In the genomic region with DNA sequence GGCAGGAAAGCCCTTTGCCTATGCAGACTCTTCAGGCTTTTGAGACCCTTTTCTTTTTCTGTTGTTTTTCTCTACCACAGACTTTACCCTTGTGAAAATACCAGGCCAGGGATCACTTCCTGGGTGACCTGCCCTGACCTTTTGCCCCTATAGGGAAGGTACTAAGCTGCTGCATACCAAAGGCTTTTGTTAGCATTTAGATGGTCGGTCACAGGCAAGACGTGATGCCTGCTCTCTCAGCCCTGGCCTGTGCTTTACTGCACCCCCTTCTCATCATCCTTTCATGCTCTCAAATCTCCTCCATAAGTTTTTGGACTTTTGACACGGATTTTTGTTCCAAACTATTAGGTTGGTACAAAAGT, we compare ENCODE assay signal across 15 cellular contexts.
DNase-seq lines count a peak whose midpoint lies in the region; ATAC-seq, FAIRE-seq and TF ChIP-seq lines count a peak whose summit lies in the region.
"Had no signal": no experiment of that assay in that cellular context is flagged by ENCODE, and none has a peak within 500 bp of the region (broad histone marks: within the 10 kb centered on the region; RNA-seq: fewer than 3 reads in every experiment).

No MANE protein-coding gene starts in this region.

- POLR2A ChIA-PET in HCT116 (lab: Charles Lee) = no interaction called here

- BruUV-seq in HCT116 (replicated peaks; lab: Mats Ljungman, UMichigan) = no TSS peak

- H3K27me3 ChIP-seq in HCT116 (ENCODE audit: insufficient read depth, low read length) (no peaks in the 10 kb centered on the region), lung (ENCODE audit: control insufficient read depth, insufficient read depth) (no peaks in the 10 kb centered on the region), stomach smooth muscle (ENCODE audit: control insufficient read depth in 1 of 2, insufficient read depth in 2 of 2, low read length in 2 of 2) (no peaks in the 10 kb centered on the region), H7 (ENCODE audit: control insufficient read depth, insufficient read depth, low read length) (no peaks in the 10 kb centered on the region)

- in situ Hi-C loops in KBM-7 (cut with MboI; ENCODE audit: low pct_unique_long_range_greater_than_20kb, low sequenced_read_pairs) = no loop called here

- peaks cover 38 to 57% of the 10 kb centered on the region in 2 experiments for H3K4me1 ChIP-seq in HCT116 (ENCODE audit: control insufficient read depth in 1 of 2, insufficient read depth in 2 of 2, low read length in 2 of 2)
- H3K4me1 ChIP-seq in lung (ENCODE audit: control insufficient read depth in 2 of 2, insufficient read depth in 2 of 2, low read length in 2 of 2) = peaks cover 14 to 30% of the 10 kb centered on the region in 2 donors
- peaks cover 50% of the 10 kb centered on the region for H3K4me1 ChIP-seq in stomach smooth muscle (ENCODE audit: control insufficient read depth, insufficient read depth, low read length)

- H2AFZ ChIP-seq in HCT116 (ENCODE audit: low read depth, low read length, poor library complexity, severe bottlenecking) = no peak overlapping the region

- H3K27ac ChIP-seq in HCT116 (ENCODE audit: low read depth, low read length) (no peak overlapping the region), coronary artery (peak overlapping the region; percentile 91 to 94), lung (ENCODE audit: low read depth in 1 of 2, low read length in 1 of 2) (peak overlapping the region; percentile 21 to 96), stomach smooth muscle (ENCODE audit: low read length) (peak overlapping the region; percentile 95)

- H3K36me3 ChIP-seq in HCT116 (ENCODE audit: control insufficient read depth in 1 of 2, insufficient read depth in 2 of 2, low read length in 2 of 2) (no peaks in the 10 kb centered on the region), lung (ENCODE audit: control insufficient read depth in 2 of 2, insufficient read depth in 2 of 2, low read length in 2 of 2) (no peaks in the 10 kb centered on the region), stomach smooth muscle (ENCODE audit: control insufficient read depth in 2 of 2, insufficient read depth in 2 of 2, low read length in 2 of 2) (peaks cover 3% of the 10 kb centered on the region in 2 donors), H7 (replicated peaks; ENCODE audit: control insufficient read depth, insufficient read depth, low read length) (no peaks in the 10 kb centered on the region)

- RAD21 ChIA-PET in HCT116 (lab: Charles Lee; ENCODE audit: low non-redundant PET in 1 of 2, low total read pairs in 2 of 2, uncharacterized antibody in 2 of 2, unreplicated experiment in 2 of 2) = no interaction called here

- no peak for TF ChIP-seq POLR2A in HCT116 (IDR thresholded peaks at IDR 0.05; ENCODE audit: borderline replicate concordance, extremely low read depth, insufficient read depth, insufficient read length)
- no peak for TF ChIP-seq POLR2A in GM12891 (IDR thresholded peaks at IDR 0.05; ENCODE audit: low read depth, low read length)

- DNase-seq in HCT116 (ENCODE audit: low read depth, low spot score) = no peak
- no peak for DNase-seq in coronary artery (ENCODE audit: low spot score)
- DNase-seq in lung (ENCODE audit: low spot score) = no peak
- no peak for DNase-seq in KBM-7
- DNase-seq in COLO668 (lab: John Stamatoyannopoulos, UW; ENCODE audit: unreplicated experiment) = no peak
- no peak for DNase-seq in H7
- no peak for DNase-seq in GM12891 (ENCODE audit: insufficient read length, low spot score)
- DNase-seq: activated naive CD8-positive, alpha-beta T cell treated with anti-CD3 and anti-CD28 coated beads for 36 hours; DMS53; Karpas-422; NCI-H1694 treated with DMSO at 0.1 percent for 48 hours; NCI-H774; SIG-M5 had no signal

- no peaks in the 10 kb centered on the region for H3K9me3 ChIP-seq in HCT116 (ENCODE audit: control insufficient read depth in 1 of 2, insufficient read depth in 1 of 2, low read depth in 1 of 2, low read length in 2 of 2)
- no peaks in the 10 kb centered on the region for H3K9me3 ChIP-seq in lung (ENCODE audit: control insufficient read depth in 2 of 2, insufficient read depth in 1 of 2, low read length in 1 of 2)
- H3K9me3 ChIP-seq in stomach smooth muscle (ENCODE audit: control insufficient read depth in 2 of 2, low read length in 2 of 2) = no peaks in the 10 kb centered on the region

- H3K4me3 ChIP-seq in HCT116 (replicated peaks in 1 of 2; ENCODE audit: low read depth in 1 of 2, low read length in 2 of 2) (no peak overlapping the region), coronary artery (no peak overlapping the region), lung (no peak overlapping the region), stomach smooth muscle (ENCODE audit: low read length in 2 of 2) (peak overlapping the region; percentile 17 to 40), H7 (ENCODE audit: insufficient read depth, low read depth, low read length) (no peak overlapping the region)

- no peak for FAIRE-seq in GM12891 (lab: Jason Lieb, UNC)
- FAIRE-seq: colon had no signal

- WGBS in lung, 2 donors = 83 to 86% methylated on average over 3 of the region's 3 CpGs

- TF ChIP-seq RAD21 in HCT116 (IDR thresholded peaks at IDR 0.05; ENCODE audit: low read depth) = no peak

- CTCF ChIA-PET in HCT116 (lab: Charles Lee) = interaction anchor here (0.6 kb wide), 1 partner anchor 37 kb away, joined by 3 read pairs; no protein-coding TSS in a partner anchor

- TF ChIP-seq CTCF in HCT116 (IDR thresholded peaks at IDR 0.05 in 2 of 3, conservative IDR thresholded peaks at IDR 0.05 in 1 of 3; ENCODE audit: borderline replicate concordance in 1 of 3, insufficient read depth in 1 of 3, low read depth in 2 of 3, low read length in 2 of 3) (no peak), coronary artery (IDR thresholded peaks at IDR 0.05) (no peak), lung (IDR thresholded peaks at IDR 0.05; ENCODE audit: control extremely low read depth, extremely low read depth) (no peak)

- H4K20me1 ChIP-seq in HCT116 (ENCODE audit: insufficient read depth) = no peaks in the 10 kb centered on the region; the same call in 1 of the 2 replicates

- H3K4me2 ChIP-seq in HCT116 (ENCODE audit: low read length) = peak overlapping the region; percentile 87; the same call in 1 of the 2 replicates

- no peaks in the 10 kb centered on the region for H3K9me2 ChIP-seq in HCT116 (ENCODE audit: insufficient read depth)

- intact Hi-C loops in HCT116 (cut with micrococcal nuclease) = loop anchor here (2.0 kb wide), 1 partner anchor 97 kb away; the partner anchor contains the start of gene ARHGAP10

- ATAC-seq in HCT116 (no peak), lung (ENCODE audit: insufficient read depth, low FRiP score) (no peak)

- H3K79me2 ChIP-seq in HCT116 (ENCODE audit: insufficient read depth, low read length) = peaks cover 10% of the 10 kb centered on the region; the same call in 1 of the 2 replicates

- no peak overlapping the region for H3K9ac ChIP-seq in HCT116 (ENCODE audit: low read length)
- H3K9ac ChIP-seq in stomach smooth muscle (ENCODE audit: low read length in 2 of 2) = peak overlapping the region; percentile 47 to 70

TF ChIP-seq in HCT116, 20 proteins besides CTCF, POLR2A, EP300 and RAD21 (continues in another document):
- TF ChIP-seq YY1 (IDR thresholded peaks at IDR 0.05; ENCODE audit: extremely low read depth, insufficient replicate concordance, low read depth, low read length) (no peak), TCF7L2 (IDR thresholded peaks at IDR 0.05; ENCODE audit: borderline replicate concordance, extremely low read depth, insufficient read depth, insufficient read length) (no peak), CBX3 (IDR thresholded peaks at IDR 0.05; ENCODE audit: low read depth) (no peak), FOSL1 (IDR thresholded peaks at IDR 0.05; ENCODE audit: low read depth) (no peak), ZBTB33 (IDR thresholded peaks at IDR 0.05; ENCODE audit: extremely low read depth, insufficient replicate concordance, low read length) (no peak), CEBPB (IDR thresholded peaks at IDR 0.05; ENCODE audit: low read depth) (no peak)

TF ChIP-seq in GM12891, 5 proteins besides CTCF, POLR2A, EP300 and RAD21:
- no peak for TF ChIP-seq TAF1 (IDR thresholded peaks at IDR 0.05; ENCODE audit: low read depth, low read length)
- TF ChIP-seq POU2F2 (IDR thresholded peaks at IDR 0.05; ENCODE audit: low read depth, low read length) = no peak

Comparison
In these comparisons a context has a peak if more than half of its experiments do, and no peak if none do; other contexts are left out.
1. H3K4me3 ChIP-seq: peak in stomach smooth muscle (2 of 2); none in HCT116 (0 of 2), coronary artery (single experiment), lung (single experiment) and H7 (single experiment).